In genomic region chr3:102129774-102130608, GRCh38 we compare ENCODE assay signal across 9 cellular contexts.
A peak's percentile ranks its signal among the peaks of the same experiment; 100 is the strongest.
DNase-seq lines count a peak whose midpoint lies in the region; ATAC-seq, FAIRE-seq and TF ChIP-seq lines count a peak whose summit lies in the region.
"Had no signal": no experiment of that assay in that cellular context is flagged by ENCODE, and none has a peak within 500 bp of the region (broad histone marks: within the 10 kb centered on the region; RNA-seq: fewer than 3 reads in every experiment).

No MANE protein-coding gene starts in this region.

- H3K27ac ChIP-seq in tibial artery, result peak overlapping the region; percentile 82 to 83
- H3K27ac ChIP-seq: cardiac muscle cell had no signal

- H3K36me3 ChIP-seq in tibial artery, result no peaks in the 10 kb centered on the region
- H3K36me3 ChIP-seq: cardiac muscle cell had no signal

- no peak for DNase-seq in activated CD4-positive, alpha-beta memory T cell treated with anti-CD3 and anti-CD28 coated beads, Interleukin-2, amount 10 ng/mL, durations not matched to agents 7 days and 5 days
- DNase-seq in activated CD4-positive, alpha-beta memory T cell treated with anti-CD3 and anti-CD28 coated beads for 36 hours, result no peak
- DNase-seq in activated T-helper 2 cell treated with anti-CD3 and anti-CD28 coated beads, Interferon-gamma antibody, Interleukin-2, Interleukin-4, amounts not matched to agents 10 μg/mL and 5 μg/mL and 100 μg/mL, durations not matched to agents 14 hours and 24 hours and 36 hours (ENCODE audit: low spot score), result no peak
- DNase-seq in inferior parietal cortex (ENCODE audit: extremely low spot score), result peak; percentile 69
- peak; percentile 54 to 83 for DNase-seq in tibial artery
- DNase-seq in NCI-H2196 treated with DMSO at 0.1 percent for 48 hours (lab: John Stamatoyannopoulos, UW; ENCODE audit: unreplicated experiment), result no peak
- no peak for DNase-seq in GM12892 (ENCODE audit: insufficient read length)

- no peak overlapping the region for H3K4me3 ChIP-seq in tibial artery
- H3K4me3 ChIP-seq: cardiac muscle cell had no signal

- FAIRE-seq in GM12892 (lab: Jason Lieb, UNC), result no peak

- CTCF ChIA-PET in activated CD4-positive, alpha-beta memory T cell treated with anti-CD3 and anti-CD28 coated beads, Interleukin-2, amount 10 ng/mL, durations not matched to agents 7 days and 5 days (lab: Charles Lee), result no interaction called here
- CTCF ChIA-PET in activated CD4-positive, alpha-beta memory T cell treated with anti-CD3 and anti-CD28 coated beads for 36 hours (lab: Charles Lee), result no interaction called here

- ATAC-seq in HG02763 (IDR thresholded peaks at IDR 0.05; ENCODE audit: unreplicated experiment), result no peak

- no peaks in the 10 kb centered on the region for H3K27me3 Mint-ChIP-seq in activated CD4-positive, alpha-beta memory T cell treated with anti-CD3 and anti-CD28 coated beads, Interleukin-2, amount 10 ng/mL, durations not matched to agents 7 days and 5 days
- no peaks in the 10 kb centered on the region for H3K27me3 Mint-ChIP-seq in activated CD4-positive, alpha-beta memory T cell treated with anti-CD3 and anti-CD28 coated beads for 36 hours
- no peaks in the 10 kb centered on the region for H3K27me3 Mint-ChIP-seq in activated T-helper 2 cell treated with anti-CD3 and anti-CD28 coated beads, Interferon-gamma antibody, Interleukin-2, Interleukin-4, amounts not matched to agents 10 μg/mL and 5 μg/mL and 100 μg/mL, durations not matched to agents 14 hours and 24 hours and 36 hours (ENCODE audit: low read depth)

- H3K9me3 ChIP-seq in tibial artery, result no peaks in the 10 kb centered on the region

- peaks cover 6% of the 10 kb centered on the region for H3K36me3 Mint-ChIP-seq in activated CD4-positive, alpha-beta memory T cell treated with anti-CD3 and anti-CD28 coated beads, Interleukin-2, amount 10 ng/mL, durations not matched to agents 7 days and 5 days (ENCODE audit: low read depth)
- H3K36me3 Mint-ChIP-seq in activated CD4-positive, alpha-beta memory T cell treated with anti-CD3 and anti-CD28 coated beads for 36 hours, result peaks cover 2% of the 10 kb centered on the region
- peaks cover 3% of the 10 kb centered on the region for H3K36me3 Mint-ChIP-seq in activated T-helper 2 cell treated with anti-CD3 and anti-CD28 coated beads, Interferon-gamma antibody, Interleukin-2, Interleukin-4, amounts not matched to agents 10 μg/mL and 5 μg/mL and 100 μg/mL, durations not matched to agents 14 hours and 24 hours and 36 hours (ENCODE audit: low read depth)

- H3K4me3 Mint-ChIP-seq in activated CD4-positive, alpha-beta memory T cell treated with anti-CD3 and anti-CD28 coated beads, Interleukin-2, amount 10 ng/mL, durations not matched to agents 7 days and 5 days, result no peak overlapping the region
- H3K4me3 Mint-ChIP-seq in activated CD4-positive, alpha-beta memory T cell treated with anti-CD3 and anti-CD28 coated beads for 36 hours, result no peak overlapping the region
- no peak overlapping the region for H3K4me3 Mint-ChIP-seq in activated T-helper 2 cell treated with anti-CD3 and anti-CD28 coated beads, Interferon-gamma antibody, Interleukin-2, Interleukin-4, amounts not matched to agents 10 μg/mL and 5 μg/mL and 100 μg/mL, durations not matched to agents 14 hours and 24 hours and 36 hours (ENCODE audit: low read depth)

- no peak for TF ChIP-seq CTCF in tibial artery (IDR thresholded peaks at IDR 0.05)

- peaks cover 0 to 55% (median 8%) of the 10 kb centered on the region in 4 donors for H3K4me1 ChIP-seq in tibial artery

- intact Hi-C loops in activated CD4-positive, alpha-beta memory T cell treated with anti-CD3 and anti-CD28 coated beads for 36 hours (cut with micrococcal nuclease), result loop anchor here (1.0 to 2.0 kb wide), 2 partner anchors 16 to 37 kb away; no protein-coding TSS in a partner anchor
- intact Hi-C loops in activated T-helper 2 cell treated with anti-CD3 and anti-CD28 coated beads, Interferon-gamma antibody, Interleukin-2, Interleukin-4, amounts not matched to agents 10 μg/mL and 5 μg/mL and 100 μg/mL, durations not matched to agents 14 hours and 24 hours and 36 hours (cut with micrococcal nuclease), result no loop called here
- intact Hi-C loops in tibial artery (cut with DNase I; ENCODE audit: low total_unique reads), result no loop called here

- TF ChIP-seq POLR2A in GM12892 (IDR thresholded peaks at IDR 0.05; ENCODE audit: low read depth, low read length), result no peak

- H3K27me3 ChIP-seq in tibial artery, result no peaks in the 10 kb centered on the region
- H3K27me3 ChIP-seq: cardiac muscle cell had no signal

- POLR2A ChIA-PET in activated CD4-positive, alpha-beta memory T cell treated with anti-CD3 and anti-CD28 coated beads, Interleukin-2, amount 10 ng/mL, durations not matched to agents 7 days and 5 days (lab: Charles Lee), result no interaction called here
- POLR2A ChIA-PET in activated CD4-positive, alpha-beta memory T cell treated with anti-CD3 and anti-CD28 coated beads for 36 hours (lab: Charles Lee), result no interaction called here

- peak overlapping the region; percentile 7 for H3K27ac Mint-ChIP-seq in activated CD4-positive, alpha-beta memory T cell treated with anti-CD3 and anti-CD28 coated beads, Interleukin-2, amount 10 ng/mL, durations not matched to agents 7 days and 5 days
- H3K27ac Mint-ChIP-seq in activated CD4-positive, alpha-beta memory T cell treated with anti-CD3 and anti-CD28 coated beads for 36 hours, result no peak overlapping the region
- peak overlapping the region; percentile 66 for H3K27ac Mint-ChIP-seq in activated T-helper 2 cell treated with anti-CD3 and anti-CD28 coated beads, Interferon-gamma antibody, Interleukin-2, Interleukin-4, amounts not matched to agents 10 μg/mL and 5 μg/mL and 100 μg/mL, durations not matched to agents 14 hours and 24 hours and 36 hours

- peaks cover 14% of the 10 kb centered on the region for H3K4me1 Mint-ChIP-seq in activated CD4-positive, alpha-beta memory T cell treated with anti-CD3 and anti-CD28 coated beads, Interleukin-2, amount 10 ng/mL, durations not matched to agents 7 days and 5 days
- peaks cover 16% of the 10 kb centered on the region for H3K4me1 Mint-ChIP-seq in activated CD4-positive, alpha-beta memory T cell treated with anti-CD3 and anti-CD28 coated beads for 36 hours (ENCODE audit: low read depth)
- H3K4me1 Mint-ChIP-seq in activated T-helper 2 cell treated with anti-CD3 and anti-CD28 coated beads, Interferon-gamma antibody, Interleukin-2, Interleukin-4, amounts not matched to agents 10 μg/mL and 5 μg/mL and 100 μg/mL, durations not matched to agents 14 hours and 24 hours and 36 hours (ENCODE audit: low read depth), result peaks cover 28% of the 10 kb centered on the region

- peaks cover 6% of the 10 kb centered on the region for H3K9me3 Mint-ChIP-seq in activated CD4-positive, alpha-beta memory T cell treated with anti-CD3 and anti-CD28 coated beads, Interleukin-2, amount 10 ng/mL, durations not matched to agents 7 days and 5 days
- H3K9me3 Mint-ChIP-seq in activated CD4-positive, alpha-beta memory T cell treated with anti-CD3 and anti-CD28 coated beads for 36 hours, result no peaks in the 10 kb centered on the region
- peaks cover 16% of the 10 kb centered on the region for H3K9me3 Mint-ChIP-seq in activated T-helper 2 cell treated with anti-CD3 and anti-CD28 coated beads, Interferon-gamma antibody, Interleukin-2, Interleukin-4, amounts not matched to agents 10 μg/mL and 5 μg/mL and 100 μg/mL, durations not matched to agents 14 hours and 24 hours and 36 hours

Comparison
In these comparisons a context has a peak if more than half of its experiments do, and no peak if none do; other contexts are left out.
1. DNase-seq: peak in inferior parietal cortex (single experiment) and tibial artery (2 of 2); none in activated CD4-positive, alpha-beta memory T cell treated with anti-CD3 and anti-CD28 coated beads, Interleukin-2, amount 10 ng/mL, durations not matched to agents 7 days and 5 days (single experiment), activated CD4-positive, alpha-beta memory T cell treated with anti-CD3 and anti-CD28 coated beads for 36 hours (single experiment), activated T-helper 2 cell treated with anti-CD3 and anti-CD28 coated beads, Interferon-gamma antibody, Interleukin-2, Interleukin-4, amounts not matched to agents 10 μg/mL and 5 μg/mL and 100 μg/mL, durations not matched to agents 14 hours and 24 hours and 36 hours (single experiment), NCI-H2196 treated with DMSO at 0.1 percent for 48 hours (single experiment) and GM12892 (single experiment).